1 cellular context compared by ENCODE assay signal in genomic region chr14:37595809-37596595, GRCh38.
TF ChIP-seq lines count a peak whose summit lies in the region.

No MANE protein-coding gene starts in this region.

TF ChIP-seq in HepG2, 621 proteins besides CTCF, POLR2A, EP300 and RAD21 (continued from another document and continues in another):
- TF ChIP-seq, protein P1, sequence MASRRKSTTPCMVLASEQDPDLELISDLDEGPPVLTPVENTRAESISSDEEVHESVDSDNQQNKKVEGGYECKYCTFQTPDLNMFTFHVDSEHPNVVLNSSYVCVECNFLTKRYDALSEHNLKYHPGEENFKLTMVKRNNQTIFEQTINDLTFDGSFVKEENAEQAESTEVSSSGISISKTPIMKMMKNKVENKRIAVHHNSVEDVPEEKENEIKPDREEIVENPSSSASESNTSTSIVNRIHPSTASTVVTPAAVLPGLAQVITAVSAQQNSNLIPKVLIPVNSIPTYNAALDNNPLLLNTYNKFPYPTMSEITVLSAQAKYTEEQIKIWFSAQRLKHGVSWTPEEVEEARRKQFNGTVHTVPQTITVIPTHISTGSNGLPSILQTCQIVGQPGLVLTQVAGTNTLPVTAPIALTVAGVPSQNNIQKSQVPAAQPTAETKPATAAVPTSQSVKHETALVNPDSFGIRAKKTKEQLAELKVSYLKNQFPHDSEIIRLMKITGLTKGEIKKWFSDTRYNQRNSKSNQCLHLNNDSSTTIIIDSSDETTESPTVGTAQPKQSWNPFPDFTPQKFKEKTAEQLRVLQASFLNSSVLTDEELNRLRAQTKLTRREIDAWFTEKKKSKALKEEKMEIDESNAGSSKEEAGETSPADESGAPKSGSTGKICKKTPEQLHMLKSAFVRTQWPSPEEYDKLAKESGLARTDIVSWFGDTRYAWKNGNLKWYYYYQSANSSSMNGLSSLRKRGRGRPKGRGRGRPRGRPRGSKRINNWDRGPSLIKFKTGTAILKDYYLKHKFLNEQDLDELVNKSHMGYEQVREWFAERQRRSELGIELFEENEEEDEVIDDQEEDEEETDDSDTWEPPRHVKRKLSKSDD (CRISPR knock-in tag; IDR thresholded peaks at IDR 0.05; ENCODE audit: low read depth) = no peak; the same call in 1 of the 2 replicates
- TF ChIP-seq, protein P2, sequence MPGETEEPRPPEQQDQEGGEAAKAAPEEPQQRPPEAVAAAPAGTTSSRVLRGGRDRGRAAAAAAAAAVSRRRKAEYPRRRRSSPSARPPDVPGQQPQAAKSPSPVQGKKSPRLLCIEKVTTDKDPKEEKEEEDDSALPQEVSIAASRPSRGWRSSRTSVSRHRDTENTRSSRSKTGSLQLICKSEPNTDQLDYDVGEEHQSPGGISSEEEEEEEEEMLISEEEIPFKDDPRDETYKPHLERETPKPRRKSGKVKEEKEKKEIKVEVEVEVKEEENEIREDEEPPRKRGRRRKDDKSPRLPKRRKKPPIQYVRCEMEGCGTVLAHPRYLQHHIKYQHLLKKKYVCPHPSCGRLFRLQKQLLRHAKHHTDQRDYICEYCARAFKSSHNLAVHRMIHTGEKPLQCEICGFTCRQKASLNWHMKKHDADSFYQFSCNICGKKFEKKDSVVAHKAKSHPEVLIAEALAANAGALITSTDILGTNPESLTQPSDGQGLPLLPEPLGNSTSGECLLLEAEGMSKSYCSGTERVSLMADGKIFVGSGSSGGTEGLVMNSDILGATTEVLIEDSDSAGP (CRISPR knock-in tag; IDR thresholded peaks at IDR 0.05; ENCODE audit: borderline replicate concordance) = peak; percentile 96
- TF ChIP-seq ELF3 (CRISPR knock-in tag; IDR thresholded peaks at IDR 0.05) = peak; percentile 89
- TF ChIP-seq SP2 (CRISPR knock-in tag; IDR thresholded peaks at IDR 0.05) = no peak
- TF ChIP-seq, protein P3, sequence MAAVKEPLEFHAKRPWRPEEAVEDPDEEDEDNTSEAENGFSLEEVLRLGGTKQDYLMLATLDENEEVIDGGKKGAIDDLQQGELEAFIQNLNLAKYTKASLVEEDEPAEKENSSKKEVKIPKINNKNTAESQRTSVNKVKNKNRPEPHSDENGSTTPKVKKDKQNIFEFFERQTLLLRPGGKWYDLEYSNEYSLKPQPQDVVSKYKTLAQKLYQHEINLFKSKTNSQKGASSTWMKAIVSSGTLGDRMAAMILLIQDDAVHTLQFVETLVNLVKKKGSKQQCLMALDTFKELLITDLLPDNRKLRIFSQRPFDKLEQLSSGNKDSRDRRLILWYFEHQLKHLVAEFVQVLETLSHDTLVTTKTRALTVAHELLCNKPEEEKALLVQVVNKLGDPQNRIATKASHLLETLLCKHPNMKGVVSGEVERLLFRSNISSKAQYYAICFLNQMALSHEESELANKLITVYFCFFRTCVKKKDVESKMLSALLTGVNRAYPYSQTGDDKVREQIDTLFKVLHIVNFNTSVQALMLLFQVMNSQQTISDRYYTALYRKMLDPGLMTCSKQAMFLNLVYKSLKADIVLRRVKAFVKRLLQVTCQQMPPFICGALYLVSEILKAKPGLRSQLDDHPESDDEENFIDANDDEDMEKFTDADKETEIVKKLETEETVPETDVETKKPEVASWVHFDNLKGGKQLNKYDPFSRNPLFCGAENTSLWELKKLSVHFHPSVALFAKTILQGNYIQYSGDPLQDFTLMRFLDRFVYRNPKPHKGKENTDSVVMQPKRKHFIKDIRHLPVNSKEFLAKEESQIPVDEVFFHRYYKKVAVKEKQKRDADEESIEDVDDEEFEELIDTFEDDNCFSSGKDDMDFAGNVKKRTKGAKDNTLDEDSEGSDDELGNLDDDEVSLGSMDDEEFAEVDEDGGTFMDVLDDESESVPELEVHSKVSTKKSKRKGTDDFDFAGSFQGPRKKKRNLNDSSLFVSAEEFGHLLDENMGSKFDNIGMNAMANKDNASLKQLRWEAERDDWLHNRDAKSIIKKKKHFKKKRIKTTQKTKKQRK (IDR thresholded peaks at IDR 0.05; ENCODE audit: low read length) = no peak
- no peak for TF ChIP-seq HNRNPK (IDR thresholded peaks at IDR 0.05; ENCODE audit: low read depth, low read length, poor library complexity, severe bottlenecking)
- TF ChIP-seq ZNF557 (CRISPR knock-in tag; IDR thresholded peaks at IDR 0.05) = peak; percentile 49; the same call in 1 of the 2 replicates
- peak; percentile 44; the same call in 1 of the 2 replicates for TF ChIP-seq DDIT3 (CRISPR knock-in tag; IDR thresholded peaks at IDR 0.05)
- TF ChIP-seq TBX3 (IDR thresholded peaks at IDR 0.05; ENCODE audit: borderline replicate concordance) = no peak
- TF ChIP-seq FIP1L1 (IDR thresholded peaks at IDR 0.05; ENCODE audit: borderline replicate concordance, insufficient read depth, low read depth, low read length) = 0 out of 2 replicates have a peak, but pooled peaks have one; percentile 50
- TF ChIP-seq ZBTB2 (CRISPR knock-in tag; IDR thresholded peaks at IDR 0.05; ENCODE audit: low read depth) = no peak
- no peak for TF ChIP-seq SKIL (CRISPR knock-in tag; IDR thresholded peaks at IDR 0.05; ENCODE audit: borderline replicate concordance)
- no peak for TF ChIP-seq SRSF9 (IDR thresholded peaks at IDR 0.05; ENCODE audit: borderline replicate concordance, insufficient read depth, low read depth, low read length, poor library complexity, severe bottlenecking)
- TF ChIP-seq KAT7 (CRISPR knock-in tag; IDR thresholded peaks at IDR 0.05; ENCODE audit: borderline replicate concordance) = peak; percentile 97; the same call in 1 of the 2 replicates
- TF ChIP-seq, protein P4, sequence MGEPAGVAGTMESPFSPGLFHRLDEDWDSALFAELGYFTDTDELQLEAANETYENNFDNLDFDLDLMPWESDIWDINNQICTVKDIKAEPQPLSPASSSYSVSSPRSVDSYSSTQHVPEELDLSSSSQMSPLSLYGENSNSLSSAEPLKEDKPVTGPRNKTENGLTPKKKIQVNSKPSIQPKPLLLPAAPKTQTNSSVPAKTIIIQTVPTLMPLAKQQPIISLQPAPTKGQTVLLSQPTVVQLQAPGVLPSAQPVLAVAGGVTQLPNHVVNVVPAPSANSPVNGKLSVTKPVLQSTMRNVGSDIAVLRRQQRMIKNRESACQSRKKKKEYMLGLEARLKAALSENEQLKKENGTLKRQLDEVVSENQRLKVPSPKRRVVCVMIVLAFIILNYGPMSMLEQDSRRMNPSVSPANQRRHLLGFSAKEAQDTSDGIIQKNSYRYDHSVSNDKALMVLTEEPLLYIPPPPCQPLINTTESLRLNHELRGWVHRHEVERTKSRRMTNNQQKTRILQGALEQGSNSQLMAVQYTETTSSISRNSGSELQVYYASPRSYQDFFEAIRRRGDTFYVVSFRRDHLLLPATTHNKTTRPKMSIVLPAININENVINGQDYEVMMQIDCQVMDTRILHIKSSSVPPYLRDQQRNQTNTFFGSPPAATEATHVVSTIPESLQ (CRISPR knock-in tag; conservative IDR thresholded peaks at IDR 0.05) = peak; percentile 94; the same call in 1 of the 2 replicates
- TF ChIP-seq ATRX (CRISPR knock-in tag; IDR thresholded peaks at IDR 0.05; ENCODE audit: borderline replicate concordance) = peak; percentile 38; the same call in 1 of the 2 replicates
- TF ChIP-seq ZBTB3 (CRISPR knock-in tag; IDR thresholded peaks at IDR 0.05; ENCODE audit: borderline replicate concordance, low read depth) = peak; percentile 83
- TF ChIP-seq, protein P5, sequence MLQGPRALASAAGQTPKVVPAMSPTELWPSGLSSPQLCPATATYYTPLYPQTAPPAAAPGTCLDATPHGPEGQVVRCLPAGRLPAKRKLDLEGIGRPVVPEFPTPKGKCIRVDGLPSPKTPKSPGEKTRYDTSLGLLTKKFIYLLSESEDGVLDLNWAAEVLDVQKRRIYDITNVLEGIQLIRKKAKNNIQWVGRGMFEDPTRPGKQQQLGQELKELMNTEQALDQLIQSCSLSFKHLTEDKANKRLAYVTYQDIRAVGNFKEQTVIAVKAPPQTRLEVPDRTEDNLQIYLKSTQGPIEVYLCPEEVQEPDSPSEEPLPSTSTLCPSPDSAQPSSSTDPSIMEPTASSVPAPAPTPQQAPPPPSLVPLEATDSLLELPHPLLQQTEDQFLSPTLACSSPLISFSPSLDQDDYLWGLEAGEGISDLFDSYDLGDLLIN (CRISPR knock-in tag; IDR thresholded peaks at IDR 0.05; ENCODE audit: borderline replicate concordance) = peak; percentile 92; the same call in 1 of the 2 replicates
- no peak; the same call in none of the 2 replicates for TF ChIP-seq HOXD1 (CRISPR knock-in tag; IDR thresholded peaks at IDR 0.05)
- TF ChIP-seq, protein P6, sequence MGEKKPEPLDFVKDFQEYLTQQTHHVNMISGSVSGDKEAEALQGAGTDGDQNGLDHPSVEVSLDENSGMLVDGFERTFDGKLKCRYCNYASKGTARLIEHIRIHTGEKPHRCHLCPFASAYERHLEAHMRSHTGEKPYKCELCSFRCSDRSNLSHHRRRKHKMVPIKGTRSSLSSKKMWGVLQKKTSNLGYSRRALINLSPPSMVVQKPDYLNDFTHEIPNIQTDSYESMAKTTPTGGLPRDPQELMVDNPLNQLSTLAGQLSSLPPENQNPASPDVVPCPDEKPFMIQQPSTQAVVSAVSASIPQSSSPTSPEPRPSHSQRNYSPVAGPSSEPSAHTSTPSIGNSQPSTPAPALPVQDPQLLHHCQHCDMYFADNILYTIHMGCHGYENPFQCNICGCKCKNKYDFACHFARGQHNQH (CRISPR knock-in tag; IDR thresholded peaks at IDR 0.05) = peak; percentile 92
- peak; percentile 86; the same call in 1 of the 2 replicates for TF ChIP-seq ZNF558 (CRISPR knock-in tag; IDR thresholded peaks at IDR 0.05; ENCODE audit: borderline replicate concordance)
- TF ChIP-seq NR2F2 (IDR thresholded peaks at IDR 0.05; ENCODE audit: borderline replicate concordance, low read depth) = no peak
- TF ChIP-seq ZNF343 (CRISPR knock-in tag; IDR thresholded peaks at IDR 0.05) = peak; percentile 98
- TF ChIP-seq PRPF4 (IDR thresholded peaks at IDR 0.05; ENCODE audit: low read depth, low read length, poor library complexity, severe bottlenecking) = no peak
- TF ChIP-seq PCBP2 (optimal IDR thresholded peaks at IDR 0.05; ENCODE audit: low read depth, low read length, poor library complexity, severe bottlenecking) = no peak
- TF ChIP-seq PAWR (CRISPR knock-in tag; IDR thresholded peaks at IDR 0.05; ENCODE audit: borderline replicate concordance) = 0 out of 2 replicates have a peak, but pooled peaks have one; percentile 85
- TF ChIP-seq, protein P7, sequence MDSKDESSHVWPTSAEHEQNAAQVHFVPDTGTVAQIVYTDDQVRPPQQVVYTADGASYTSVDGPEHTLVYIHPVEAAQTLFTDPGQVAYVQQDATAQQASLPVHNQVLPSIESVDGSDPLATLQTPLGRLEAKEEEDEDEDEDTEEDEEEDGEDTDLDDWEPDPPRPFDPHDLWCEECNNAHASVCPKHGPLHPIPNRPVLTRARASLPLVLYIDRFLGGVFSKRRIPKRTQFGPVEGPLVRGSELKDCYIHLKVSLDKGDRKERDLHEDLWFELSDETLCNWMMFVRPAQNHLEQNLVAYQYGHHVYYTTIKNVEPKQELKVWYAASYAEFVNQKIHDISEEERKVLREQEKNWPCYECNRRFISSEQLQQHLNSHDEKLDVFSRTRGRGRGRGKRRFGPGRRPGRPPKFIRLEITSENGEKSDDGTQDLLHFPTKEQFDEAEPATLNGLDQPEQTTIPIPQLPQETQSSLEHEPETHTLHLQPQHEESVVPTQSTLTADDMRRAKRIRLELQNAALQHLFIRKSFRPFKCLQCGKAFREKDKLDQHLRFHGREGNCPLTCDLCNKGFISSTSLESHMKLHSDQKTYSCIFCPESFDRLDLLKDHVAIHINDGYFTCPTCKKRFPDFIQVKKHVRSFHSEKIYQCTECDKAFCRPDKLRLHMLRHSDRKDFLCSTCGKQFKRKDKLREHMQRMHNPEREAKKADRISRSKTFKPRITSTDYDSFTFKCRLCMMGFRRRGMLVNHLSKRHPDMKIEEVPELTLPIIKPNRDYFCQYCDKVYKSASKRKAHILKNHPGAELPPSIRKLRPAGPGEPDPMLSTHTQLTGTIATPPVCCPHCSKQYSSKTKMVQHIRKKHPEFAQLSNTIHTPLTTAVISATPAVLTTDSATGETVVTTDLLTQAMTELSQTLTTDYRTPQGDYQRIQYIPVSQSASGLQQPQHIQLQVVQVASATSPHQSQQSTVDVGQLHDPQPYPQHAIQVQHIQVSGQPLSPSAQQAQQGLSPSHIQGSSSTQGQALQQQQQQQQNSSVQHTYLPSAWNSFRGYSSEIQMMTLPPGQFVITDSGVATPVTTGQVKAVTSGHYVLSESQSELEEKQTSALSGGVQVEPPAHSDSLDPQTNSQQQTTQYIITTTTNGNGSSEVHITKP (CRISPR knock-in tag; IDR thresholded peaks at IDR 0.05; ENCODE audit: low read depth) = peak; percentile 89; the same call in 1 of the 2 replicates
- TF ChIP-seq KLF12 (CRISPR knock-in tag; IDR thresholded peaks at IDR 0.05; ENCODE audit: borderline replicate concordance) = peak; percentile 29; the same call in 1 of the 2 replicates
- TF ChIP-seq ATF5 (CRISPR knock-in tag; IDR thresholded peaks at IDR 0.05; ENCODE audit: low read depth) = no peak; the same call in 1 of the 2 replicates
- TF ChIP-seq CREB1 (IDR thresholded peaks at IDR 0.05) = peak; percentile 91
- no peak for TF ChIP-seq CREB1 (CRISPR knock-in tag; IDR thresholded peaks at IDR 0.05)
- TF ChIP-seq MYC (CRISPR knock-in tag; IDR thresholded peaks at IDR 0.05; ENCODE audit: borderline replicate concordance) = peak; percentile 97
- no peak for TF ChIP-seq SRSF1 (optimal IDR thresholded peaks at IDR 0.05; ENCODE audit: low read depth, low read length)
- TF ChIP-seq ZNF841 (CRISPR knock-in tag; IDR thresholded peaks at IDR 0.05; ENCODE audit: borderline replicate concordance) = no peak
